In the genomic region with DNA sequence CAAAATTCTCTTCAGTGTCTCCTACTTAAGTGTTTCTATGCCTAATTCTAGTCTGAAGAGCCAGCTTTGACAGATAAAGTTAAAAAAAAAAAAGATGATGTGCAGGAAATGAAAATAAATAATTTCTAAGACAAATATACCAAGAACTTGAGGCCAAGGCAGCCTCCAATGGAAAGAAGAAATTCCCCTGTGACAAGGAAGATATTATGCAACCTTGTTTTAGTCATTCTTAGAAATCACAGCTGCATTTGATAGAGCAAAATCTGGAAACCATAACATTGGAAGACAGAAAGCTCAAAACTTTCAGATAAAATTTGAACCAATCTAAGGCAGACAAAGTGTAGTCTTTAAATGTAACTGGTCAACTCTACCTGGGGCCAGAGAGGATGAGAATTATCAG, we compare ENCODE assay signal across 20 cellular contexts.
A peak's percentile ranks its signal among the peaks of the same experiment; 100 is the strongest.
DNase-seq lines count a peak whose midpoint lies in the region; ATAC-seq and TF ChIP-seq lines count a peak whose summit lies in the region.
"Had no signal": no experiment of that assay in that cellular context is flagged by ENCODE, and none has a peak within 500 bp of the region (broad histone marks: within the 10 kb centered on the region; RNA-seq: fewer than 3 reads in every experiment).

No MANE protein-coding gene starts in this region.

- CTCF ChIA-PET in BJ (lab: Yijun Ruan, JAX): interaction anchor here (1.2 to 2.1 kb wide), 2 partner anchors 11 to 357 kb away, joined by 3 to 5 read pairs; no protein-coding TSS in a partner anchor

- no peak overlapping the region for H3K9ac ChIP-seq in fibroblast of lung (ENCODE audit: insufficient read depth, low read length)

- TF ChIP-seq CTCF in BJ (IDR thresholded peaks at IDR 0.05; ENCODE audit: insufficient read depth, low read depth, low read length): no peak
- no peak for TF ChIP-seq CTCF in fibroblast of lung (conservative IDR thresholded peaks at IDR 0.05 in 1 of 2, IDR thresholded peaks at IDR 0.05 in 1 of 2; ENCODE audit: low read depth in 1 of 2, low read length in 2 of 2)
- TF ChIP-seq CTCF in osteocyte (IDR thresholded peaks at IDR 0.05): no peak
- no peak for TF ChIP-seq CTCF in foreskin keratinocyte (conservative IDR thresholded peaks at IDR 0.05)

- H3K4me1 Mint-ChIP-seq in osteocyte (ENCODE audit: unreplicated experiment): peaks cover 19% of the 10 kb centered on the region
- H3K4me1 Mint-ChIP-seq in natural killer cell treated with Interleukin-12 subunit alpha and Interleukin-12 subunit beta and Interleukin-15 and Interleukin-18, amount 100 ng/mL, for 72 hours (ENCODE audit: low read depth in 2 of 2): no peaks in the 10 kb centered on the region
- H3K4me1 Mint-ChIP-seq: nephron progenitor cell had no signal

- DNase-seq in BJ (ENCODE audit: low read depth) (peak; percentile 67), NCI-H226 (peak; percentile 48), fibroblast of lung (ENCODE audit: low read depth in 2 of 2) (peak; percentile 89), osteocyte (ENCODE audit: extremely low spot score, unreplicated experiment) (no peak), foreskin keratinocyte (no peak), LoVo (ENCODE audit: low spot score) (no peak)
- no peak for DNase-seq in natural killer cell treated with Interleukin-12 subunit alpha and Interleukin-12 subunit beta and Interleukin-15 and Interleukin-18, amount 100 ng/mL, for 72 hours (ENCODE audit: low spot score)
- DNase-seq: CD8-positive, alpha-beta T cell; colonic mucosa; DND-41; lower lobe of right lung; NCI-H1092 treated with DMSO at 0.1 percent for 48 hours; NCI-H748 treated with DMSO at 0.1 percent for 48 hours; nephron progenitor cell; PC-3; stimulated activated CD4-positive, alpha-beta T cell treated with anti-CD3 and anti-CD28 coated beads, Interleukin-4, amount 100 ng/mL, for 24 hours had no signal

- peak overlapping the region; percentile 27 for H3K27ac Mint-ChIP-seq in osteocyte (ENCODE audit: unreplicated experiment)
- H3K27ac Mint-ChIP-seq in natural killer cell treated with Interleukin-12 subunit alpha and Interleukin-12 subunit beta and Interleukin-15 and Interleukin-18, amount 100 ng/mL, for 72 hours: no peak overlapping the region
- H3K27ac Mint-ChIP-seq: CD8-positive, alpha-beta T cell; nephron progenitor cell had no signal

- H3K27ac ChIP-seq in fibroblast of lung (ENCODE audit: insufficient read depth, low read length): no peak overlapping the region
- no peak overlapping the region for H3K27ac ChIP-seq in foreskin keratinocyte
- H3K27ac ChIP-seq: colonic mucosa, lower lobe of right lung, thoracic aorta, VCaP had no signal

- H3K36me3 Mint-ChIP-seq in osteocyte (ENCODE audit: unreplicated experiment): no peaks in the 10 kb centered on the region
- no peaks in the 10 kb centered on the region for H3K36me3 Mint-ChIP-seq in natural killer cell treated with Interleukin-12 subunit alpha and Interleukin-12 subunit beta and Interleukin-15 and Interleukin-18, amount 100 ng/mL, for 72 hours
- H3K36me3 Mint-ChIP-seq: CD8-positive, alpha-beta T cell had no signal

- H3K4me3 Mint-ChIP-seq in osteocyte (ENCODE audit: unreplicated experiment): no peak overlapping the region
- no peak overlapping the region for H3K4me3 Mint-ChIP-seq in natural killer cell treated with Interleukin-12 subunit alpha and Interleukin-12 subunit beta and Interleukin-15 and Interleukin-18, amount 100 ng/mL, for 72 hours
- H3K4me3 Mint-ChIP-seq: CD8-positive, alpha-beta T cell; nephron progenitor cell had no signal

- H3K79me2 ChIP-seq in fibroblast of lung (ENCODE audit: control insufficient read depth, insufficient read depth, low read length): no peaks in the 10 kb centered on the region

- no peaks in the 10 kb centered on the region for H4K20me1 ChIP-seq in fibroblast of lung (ENCODE audit: control insufficient read depth, extremely low read depth, insufficient read depth, low read length)

- H3K9me3 Mint-ChIP-seq in osteocyte (ENCODE audit: unreplicated experiment): no peaks in the 10 kb centered on the region
- H3K9me3 Mint-ChIP-seq in natural killer cell treated with Interleukin-12 subunit alpha and Interleukin-12 subunit beta and Interleukin-15 and Interleukin-18, amount 100 ng/mL, for 72 hours: no peaks in the 10 kb centered on the region
- H3K9me3 Mint-ChIP-seq: CD8-positive, alpha-beta T cell; nephron progenitor cell had no signal

- H3K4me3 ChIP-seq in BJ (ENCODE audit: low read depth, low read length): no peak overlapping the region
- no peak overlapping the region for H3K4me3 ChIP-seq in fibroblast of lung (replicated peaks in 1 of 4; ENCODE audit: control extremely low read depth in 1 of 4, insufficient read depth in 1 of 4, low read depth in 3 of 4, low read length in 4 of 4)
- H3K4me3 ChIP-seq: colonic mucosa, HAP-1, lower lobe of right lung, thoracic aorta had no signal

- H3K27me3 ChIP-seq in BJ (ENCODE audit: control insufficient read depth, insufficient read depth, low read length) (no peaks in the 10 kb centered on the region), fibroblast of lung (ENCODE audit: control insufficient read depth, insufficient read depth, low read length) (no peaks in the 10 kb centered on the region), foreskin keratinocyte (peaks cover 4% of the 10 kb centered on the region)
- H3K27me3 ChIP-seq: colonic mucosa had no signal

- H3K4me1 ChIP-seq in fibroblast of lung (ENCODE audit: control insufficient read depth, extremely low read depth, insufficient read depth, low read length): no peaks in the 10 kb centered on the region
- H3K4me1 ChIP-seq in foreskin keratinocyte: no peaks in the 10 kb centered on the region
- H3K4me1 ChIP-seq: colonic mucosa, HAP-1, lower lobe of right lung had no signal

- H3K36me3 ChIP-seq in BJ (ENCODE audit: control insufficient read depth, insufficient read depth, low read length) (no peaks in the 10 kb centered on the region), fibroblast of lung (ENCODE audit: control insufficient read depth, insufficient read depth, low read length) (no peaks in the 10 kb centered on the region)
- H3K36me3 ChIP-seq: colonic mucosa, HAP-1, lower lobe of right lung, thoracic aorta had no signal

- H3K4me2 ChIP-seq in fibroblast of lung (ENCODE audit: extremely low read depth, insufficient read depth, low read length): no peak overlapping the region

- POLR2A ChIA-PET in BJ (lab: Charles Lee): interaction anchor here (0.7 kb wide), 2 partner anchors 119 to 209 kb away, joined by 5 to 6 read pairs; no protein-coding TSS in a partner anchor

- no peak overlapping the region for H2AFZ ChIP-seq in fibroblast of lung (ENCODE audit: low read length)

- H3K9me3 ChIP-seq in fibroblast of lung (ENCODE audit: control insufficient read depth, insufficient read depth, low read depth, low read length): no peaks in the 10 kb centered on the region
- H3K9me3 ChIP-seq: colonic mucosa, HAP-1, lower lobe of right lung, thoracic aorta had no signal

- no peaks in the 10 kb centered on the region for H3K27me3 Mint-ChIP-seq in osteocyte (ENCODE audit: unreplicated experiment)
- peaks cover 8 to 24% of the 10 kb centered on the region in 2 donors for H3K27me3 Mint-ChIP-seq in natural killer cell treated with Interleukin-12 subunit alpha and Interleukin-12 subunit beta and Interleukin-15 and Interleukin-18, amount 100 ng/mL, for 72 hours

- ATAC-seq in natural killer cell treated with Interleukin-12 subunit alpha and Interleukin-12 subunit beta and Interleukin-15 and Interleukin-18, amount 100 ng/mL, for 72 hours: no peak
- ATAC-seq in foreskin keratinocyte (no peak), HG03108 (IDR thresholded peaks at IDR 0.05; ENCODE audit: unreplicated experiment) (no peak)
- ATAC-seq: CD8-positive, alpha-beta T cell; lower lobe of right lung; PC-3 had no signal

Comparison
In these comparisons a context has a peak if more than half of its experiments do, and no peak if none do; other contexts are left out.
1. DNase-seq: peak in BJ (single experiment), NCI-H226 (single experiment) and fibroblast of lung (2 of 2); none in osteocyte (single experiment), natural killer cell treated with Interleukin-12 subunit alpha and Interleukin-12 subunit beta and Interleukin-15 and Interleukin-18, amount 100 ng/mL, for 72 hours (single experiment), foreskin keratinocyte (0 of 2) and LoVo (single experiment).